ENCODE assay signal across 12 cellular contexts in genomic region chr20:44166477-44166876, GRCh38. TPM values are rescaled to one million over a fixed set of nuclear protein-coding genes. Genes with fewer than 3 reads are reported as not detected.
DNase-seq lines count a peak whose midpoint lies in the region; ATAC-seq and TF ChIP-seq lines count a peak whose summit lies in the region.
"Had no signal": no experiment of that assay in that cellular context is flagged by ENCODE, and none has a peak within 500 bp of the region (broad histone marks: within the 10 kb centered on the region; RNA-seq: fewer than 3 reads in every experiment).

No MANE protein-coding gene starts in this region.

- no peak overlapping the region for H3K23ac ChIP-seq in neuronal stem cell (ENCODE audit: low read depth, low read length, poor library complexity)

- no peak overlapping the region for H3K4me3 ChIP-seq in Panc1 (ENCODE audit: low read depth in 2 of 2, low read length in 2 of 2)
- no peak overlapping the region for H3K4me3 ChIP-seq in fibroblast of mammary gland (ENCODE audit: control insufficient read depth, low read depth, low read length)
- no peak overlapping the region for H3K4me3 ChIP-seq in neuronal stem cell (ENCODE audit: low read length in 2 of 2)
- H3K4me3 ChIP-seq in OCI-LY7 (ENCODE audit: low read depth, low read length, poor library complexity, severe bottlenecking) = no peak overlapping the region

- intact Hi-C loops in Panc1 (cut with micrococcal nuclease; ENCODE audit: unreplicated experiment) = no loop called here
- intact Hi-C loops in activated naive CD4-positive, alpha-beta T cell treated with anti-CD3 and anti-CD28 coated beads for 36 hours (cut with micrococcal nuclease) = no loop called here
- intact Hi-C loops in OCI-LY7 (cut with micrococcal nuclease; ENCODE audit: unreplicated experiment) = no loop called here

- H2AFZ ChIP-seq in neuronal stem cell (ENCODE audit: low read length) = peak overlapping the region; percentile 31
- H2AFZ ChIP-seq in OCI-LY7 (ENCODE audit: low read length) = no peak overlapping the region

- no peak overlapping the region for H2BK12ac ChIP-seq in neuronal stem cell (ENCODE audit: low read length)

- H3K18ac ChIP-seq in neuronal stem cell (ENCODE audit: low read length) = peak overlapping the region; percentile 61

- CTCF ChIA-PET in Panc1 (lab: Charles Lee) (no interaction called here), OCI-LY7 (lab: Charles Lee; ENCODE audit: unreplicated experiment) (no interaction called here)
- CTCF ChIA-PET in activated naive CD4-positive, alpha-beta T cell treated with anti-CD3 and anti-CD28 coated beads for 36 hours (lab: Charles Lee) = no interaction called here

- H3K36me3 ChIP-seq in Panc1 (ENCODE audit: control insufficient read depth, insufficient read depth, low read length) (no peaks in the 10 kb centered on the region), neuronal stem cell (replicated peaks in 1 of 2; ENCODE audit: control insufficient read depth in 2 of 2, insufficient read depth in 2 of 2, low read length in 2 of 2) (no peaks in the 10 kb centered on the region), OCI-LY7 (ENCODE audit: insufficient read depth, low read length) (no peaks in the 10 kb centered on the region)

- no peaks in the 10 kb centered on the region for H3K79me2 ChIP-seq in OCI-LY7 (ENCODE audit: insufficient read depth, low read depth, low read length)

- H3K36me3 Mint-ChIP-seq in activated naive CD4-positive, alpha-beta T cell treated with anti-CD3 and anti-CD28 coated beads for 36 hours (ENCODE audit: low read depth) = no peaks in the 10 kb centered on the region
- H3K36me3 Mint-ChIP-seq: naive B cell had no signal

- H3K9me2 ChIP-seq in OCI-LY7 (ENCODE audit: insufficient read depth, low read length) = no peaks in the 10 kb centered on the region

- no peak overlapping the region for H2BK15ac ChIP-seq in neuronal stem cell (ENCODE audit: low read length)

- peak; percentile 94 for DNase-seq in AG08395 (ENCODE audit: low spot score)
- DNase-seq in Panc1 (ENCODE audit: low read depth, low spot score) = no peak
- peak; percentile 23 for DNase-seq in fibroblast of mammary gland (ENCODE audit: low read depth)
- DNase-seq in neuronal stem cell (ENCODE audit: low spot score) = no peak
- no peak for DNase-seq in activated naive CD4-positive, alpha-beta T cell treated with anti-CD3 and anti-CD28 coated beads for 36 hours
- DNase-seq in OCI-LY7 (ENCODE audit: low spot score) = no peak
- no peak for DNase-seq in NCI-H2107 (lab: John Stamatoyannopoulos, UW)
- DNase-seq: activated CD4-positive, alpha-beta T cell treated with anti-CD3 and anti-CD28 coated beads, Interleukin-2, amount 50 U/mL, for 1 hour; amniotic stem cell; foreskin melanocyte; naive B cell had no signal

- peaks cover 1% of the 10 kb centered on the region for H3K9me3 Mint-ChIP-seq in activated naive CD4-positive, alpha-beta T cell treated with anti-CD3 and anti-CD28 coated beads for 36 hours

- H2BK120ac ChIP-seq in neuronal stem cell (ENCODE audit: low read depth, low read length) = peak overlapping the region; percentile 26

- H3K9ac ChIP-seq in neuronal stem cell (ENCODE audit: low read depth, low read length, poor library complexity) = no peak overlapping the region

- H3K4me1 ChIP-seq in Panc1 (ENCODE audit: control insufficient read depth, insufficient read depth, low read length) (peaks cover 11% of the 10 kb centered on the region), neuronal stem cell (ENCODE audit: control insufficient read depth in 2 of 2, insufficient read depth in 1 of 2, low read depth in 1 of 2, low read length in 2 of 2) (peaks cover 4 to 10% of the 10 kb centered on the region in 2 donors), OCI-LY7 (ENCODE audit: insufficient read depth, low read length, poor library complexity, severe bottlenecking) (no peaks in the 10 kb centered on the region)

- H2BK5ac ChIP-seq in neuronal stem cell (ENCODE audit: low read length) = no peak overlapping the region

- BruUV-seq in Panc1 (replicated peaks; lab: Mats Ljungman, UMichigan) = no TSS peak
- BruUV-seq in OCI-LY7 (replicated peaks; lab: Mats Ljungman, UMichigan) = no TSS peak

- no peak overlapping the region for H3K27ac Mint-ChIP-seq in activated naive CD4-positive, alpha-beta T cell treated with anti-CD3 and anti-CD28 coated beads for 36 hours
- H3K27ac Mint-ChIP-seq: naive B cell had no signal

- H3K4me3 Mint-ChIP-seq in activated naive CD4-positive, alpha-beta T cell treated with anti-CD3 and anti-CD28 coated beads for 36 hours = no peak overlapping the region
- H3K4me3 Mint-ChIP-seq: naive B cell had no signal

- H3K9me3 ChIP-seq in Panc1 (ENCODE audit: control insufficient read depth, insufficient read depth, low read depth, low read length) (no peaks in the 10 kb centered on the region), neuronal stem cell (replicated peaks in 1 of 2; ENCODE audit: control insufficient read depth in 2 of 2, insufficient read depth in 1 of 2, low read depth in 1 of 2, low read length in 2 of 2) (peaks cover 0 to 2% of the 10 kb centered on the region in 2 donors), OCI-LY7 (ENCODE audit: low read length) (no peaks in the 10 kb centered on the region)

- H3K14ac ChIP-seq in neuronal stem cell (ENCODE audit: low read length) = no peak overlapping the region

- no peak overlapping the region for H3K4ac ChIP-seq in neuronal stem cell (ENCODE audit: low read length)

- H3K27ac ChIP-seq in Panc1 (ENCODE audit: low read length) (no peak overlapping the region), neuronal stem cell (replicated peaks; ENCODE audit: low read length) (no peak overlapping the region), OCI-LY7 (ENCODE audit: low read depth, low read length, poor library complexity, severe bottlenecking) (no peak overlapping the region)

- ATAC-seq in Panc1 (peak; percentile 31; the same call in 1 of the 2 replicates), GM18873 (IDR thresholded peaks at IDR 0.05; ENCODE audit: low FRiP score, unreplicated experiment) (no peak)

- H4K20me1 ChIP-seq in OCI-LY7 (ENCODE audit: insufficient read depth, low read length) = no peaks in the 10 kb centered on the region; the same call in 1 of the 2 replicates

- H3K4me2 ChIP-seq in neuronal stem cell (ENCODE audit: insufficient read depth, low read length, poor library complexity, severe bottlenecking) (no peak overlapping the region), OCI-LY7 (ENCODE audit: low read length) (no peak overlapping the region)

- H4K8ac ChIP-seq in neuronal stem cell (ENCODE audit: low read depth, low read length) = no peak overlapping the region

- peaks cover 24% of the 10 kb centered on the region for H3K27me3 Mint-ChIP-seq in activated naive CD4-positive, alpha-beta T cell treated with anti-CD3 and anti-CD28 coated beads for 36 hours (ENCODE audit: low read depth)

- WGBS in neuronal stem cell (ENCODE audit: extremely low coverage in 2 of 2, insufficient read length in 2 of 2, insufficient replicate concordance in 1 of 2), 2 donors = no CpG with 5 or more reads among the region's 4 CpGs

- in situ Hi-C loops in Panc1 (cut with HindIII; ENCODE audit: low pct_unique_long_range_greater_than_20kb, low sequenced_read_pairs) = no loop called here

- H3K27me3 ChIP-seq in Panc1 (ENCODE audit: control insufficient read depth, insufficient read depth, low read length) (peaks cover 11% of the 10 kb centered on the region; the same call in 1 of the 2 replicates), neuronal stem cell (ENCODE audit: control insufficient read depth in 3 of 3, insufficient read depth in 3 of 3, low read depth in 1 of 3, low read length in 3 of 3) (peaks cover 0 to 12% (median 0%) of the 10 kb centered on the region in 3 experiments)

- TF ChIP-seq CTCF in Panc1 (IDR thresholded peaks at IDR 0.05) (no peak), fibroblast of mammary gland (conservative IDR thresholded peaks at IDR 0.05; ENCODE audit: control insufficient read depth, insufficient read depth, low read depth, low read length) (no peak), OCI-LY7 (conservative IDR thresholded peaks at IDR 0.05; ENCODE audit: low read length) (no peak)

- POLR2A ChIA-PET in Panc1 (lab: Charles Lee) (no interaction called here), OCI-LY7 (lab: Charles Lee) (interaction anchor here (0.6 kb wide), 1 partner anchor 413 kb away, joined by 4 read pairs; no protein-coding TSS in a partner anchor)

- H2AK5ac ChIP-seq in neuronal stem cell (ENCODE audit: low read depth, low read length) = peak overlapping the region; percentile 70

- H3K4me1 Mint-ChIP-seq in activated naive CD4-positive, alpha-beta T cell treated with anti-CD3 and anti-CD28 coated beads for 36 hours (ENCODE audit: low read depth) = no peaks in the 10 kb centered on the region
- H3K4me1 Mint-ChIP-seq: naive B cell had no signal

- no peaks in the 10 kb centered on the region for H3K79me1 ChIP-seq in neuronal stem cell (ENCODE audit: low read depth, low read length)

- H4K91ac ChIP-seq in neuronal stem cell (ENCODE audit: low read depth, low read length, poor library complexity) = peak overlapping the region; percentile 34

RNA-seq across cellular contexts. Expression of gene JPH2, which starts 20.5 kb away (rescaled TPM):
- total RNA-seq in Panc1 (2021; ENCODE audit: unreplicated experiment) (0.49 TPM), OCI-LY7 (2022) (not detected in 2 replicates)
- 0.27 TPM for polyA plus RNA-seq in Panc1 (2012; ENCODE audit: insufficient read length)
- 0.28 TPM for polyA plus RNA-seq in neuronal stem cell (2013, experiment 1 of 2)
- polyA plus RNA-seq in neuronal stem cell (2013, experiment 2 of 2) = 0.21 TPM
- not detected for total RNA-seq in activated naive CD4-positive, alpha-beta T cell treated with anti-CD3 and anti-CD28 coated beads for 36 hours
- total RNA-seq in OCI-LY7 (2014; rRNA removed; shearing (Covaris generic)) = not detected in 2 replicates

RNA-seq across cellular contexts. Expression of gene OSER1, which starts 44.1 kb away (rescaled TPM):
- total RNA-seq in Panc1 (2021; ENCODE audit: unreplicated experiment) (37.8 TPM), OCI-LY7 (2022) (31.9 and 35.9 TPM in 2 replicates)
- polyA plus RNA-seq in Panc1 (2012; ENCODE audit: insufficient read length) = 24.2 TPM
- 25.2 TPM for polyA plus RNA-seq in neuronal stem cell (2013, experiment 1 of 2)
- polyA plus RNA-seq in neuronal stem cell (2013, experiment 2 of 2) = 23.7 TPM
- 10 to 100 TPM; 27.7 to 28.4 TPM for total RNA-seq in activated naive CD4-positive, alpha-beta T cell treated with anti-CD3 and anti-CD28 coated beads for 36 hours
- total RNA-seq in OCI-LY7 (2014; rRNA removed; shearing (Covaris generic)) = 24.5 and 28.1 TPM in 2 replicates

Comparison
In these comparisons a context has a peak if more than half of its experiments do, and no peak if none do; other contexts are left out.
1. DNase-seq: peak in AG08395 (single experiment) and fibroblast of mammary gland (single experiment); none in Panc1 (single experiment), neuronal stem cell (single experiment), activated naive CD4-positive, alpha-beta T cell treated with anti-CD3 and anti-CD28 coated beads for 36 hours (single experiment), OCI-LY7 (single experiment) and NCI-H2107 (single experiment).